Comparison of ENCODE assay signal across 8 cellular contexts in genomic region chrX:77910108-77910840, GRCh38. TPM values are rescaled to one million over a fixed set of nuclear protein-coding genes. Genes with fewer than 3 reads are reported as not detected.
DNase-seq lines count a peak whose midpoint lies in the region; ATAC-seq and TF ChIP-seq lines count a peak whose summit lies in the region.

TSS of gene ATP7A (plus strand) at chrX:77910693. CDS start at chrX:77971642, 60,949 bp downstream.

- DNase-seq in GM12865 (ENCODE audit: low read depth) = peak; percentile 95
- peak; percentile 94 for DNase-seq in NCI-H1092 (lab: John Stamatoyannopoulos, UW)
- DNase-seq in cardiac muscle cell (ENCODE audit: low read depth in 1 of 2, low spot score in 1 of 2) = peak; percentile 83 to 94
- peak; percentile 61 to 75 for DNase-seq in tibial nerve (ENCODE audit: low spot score in 2 of 2)

- H3K4me3 ChIP-seq in GM12865 (ENCODE audit: low read depth, low read length) (peak within 1 kb of the TSS; percentile 78), cardiac muscle cell (peak within 1 kb of the TSS; percentile 29), parathyroid adenoma (ENCODE audit: low read depth, low read length) (peak within 1 kb of the TSS; percentile 83), tibial nerve (peak within 1 kb of the TSS; percentile 33 to 62 (median 51))

- H3K4me1 Mint-ChIP-seq in activated naive CD8-positive, alpha-beta T cell (ENCODE audit: low read depth) = peaks cover 20% of the 10 kb centered on the region

- TF ChIP-seq EP300 in tibial nerve (IDR thresholded peaks at IDR 0.05) = peak in 1 of 2 donors; percentile 62

- H3K4me3 Mint-ChIP-seq in activated naive CD8-positive, alpha-beta T cell = peak within 1 kb of the TSS; percentile 97

- no peaks in the 10 kb centered on the region for H3K79me2 ChIP-seq in parathyroid adenoma

- ATAC-seq in HG02623 (IDR thresholded peaks at IDR 0.05; ENCODE audit: unreplicated experiment) (peak; percentile 95), SK-N-SH treated with all-trans-retinoic acid at 6 μM for 48 hours (peak; percentile 95)

- H3K4me1 ChIP-seq in cardiac muscle cell (ENCODE audit: low read depth) (no peaks in the 10 kb centered on the region), parathyroid adenoma (no peaks in the 10 kb centered on the region), tibial nerve (peaks cover 0 to 13% (median 0%) of the 10 kb centered on the region in 4 donors)

- H3K36me3 ChIP-seq in cardiac muscle cell = no peaks in the 10 kb centered on the region
- H3K36me3 ChIP-seq in parathyroid adenoma (ENCODE audit: control insufficient read depth, insufficient read depth, low read length) = no peaks in the 10 kb centered on the region
- no peaks in the 10 kb centered on the region for H3K36me3 ChIP-seq in tibial nerve

- H3K9me3 ChIP-seq in cardiac muscle cell (ENCODE audit: low read depth) (no peaks in the 10 kb centered on the region), parathyroid adenoma (ENCODE audit: control insufficient read depth, low read length) (no peaks in the 10 kb centered on the region), tibial nerve (no peaks in the 10 kb centered on the region)

- peak within 1 kb of the TSS; percentile 76 for H3K4me2 ChIP-seq in parathyroid adenoma (ENCODE audit: low read length)

- no peaks in the 10 kb centered on the region for H3K9me3 Mint-ChIP-seq in activated naive CD8-positive, alpha-beta T cell (ENCODE audit: low read depth)

- 2 to 32% methylated on average over 17 to 36 of the region's 36 CpGs for WGBS in tibial nerve, 2 donors

- peak within 1 kb of the TSS; percentile 98 for H3K27ac Mint-ChIP-seq in activated naive CD8-positive, alpha-beta T cell

- H2AFZ ChIP-seq in parathyroid adenoma = peak within 1 kb of the TSS; percentile 78

- no peaks in the 10 kb centered on the region for H3K36me3 Mint-ChIP-seq in activated naive CD8-positive, alpha-beta T cell

- H3K27ac ChIP-seq in cardiac muscle cell = peak within 1 kb of the TSS; percentile 56
- peak within 1 kb of the TSS; percentile 80 for H3K27ac ChIP-seq in parathyroid adenoma
- peak within 1 kb of the TSS; percentile 26 to 90 (median 74) for H3K27ac ChIP-seq in tibial nerve

- H3K27me3 ChIP-seq in cardiac muscle cell (no peaks in the 10 kb centered on the region), parathyroid adenoma (ENCODE audit: control insufficient read depth, insufficient read depth, low read length) (no peaks in the 10 kb centered on the region), tibial nerve (no peaks in the 10 kb centered on the region)

- H3K27me3 Mint-ChIP-seq in activated naive CD8-positive, alpha-beta T cell = no peaks in the 10 kb centered on the region

- TF ChIP-seq CTCF in GM12865 (IDR thresholded peaks at IDR 0.05; ENCODE audit: insufficient read depth, low read depth, low read length, missing control alignments) (peak; percentile 62), cardiac muscle cell (IDR thresholded peaks at IDR 0.05; ENCODE audit: low read depth, low read length) (peak; percentile 59), parathyroid adenoma (IDR thresholded peaks at IDR 0.05) (peak; percentile 56), tibial nerve (IDR thresholded peaks at IDR 0.05) (peak; percentile 40 to 63 (median 47))

- peak in 1 of 2 donors; percentile 37 for TF ChIP-seq POLR2A in tibial nerve (IDR thresholded peaks at IDR 0.05)

- no peak within 1 kb of the TSS for H3K9ac ChIP-seq in parathyroid adenoma

TF ChIP-seq in SK-N-SH treated with all-trans-retinoic acid at 6 μM for 48 hours, 23 proteins besides CTCF, POLR2A, EP300 and RAD21:
- TF ChIP-seq POU6F1 (CRISPR knock-in tag; IDR thresholded peaks at IDR 0.05; ENCODE audit: borderline replicate concordance, low read depth) = no peak
- no peak for TF ChIP-seq TSHZ2 (CRISPR knock-in tag; IDR thresholded peaks at IDR 0.05)
- peak; percentile 80; the same call in 1 of the 2 replicates for TF ChIP-seq PATZ1 (CRISPR knock-in tag; IDR thresholded peaks at IDR 0.05; ENCODE audit: borderline replicate concordance)
- no peak for TF ChIP-seq ZNF70 (CRISPR knock-in tag; IDR thresholded peaks at IDR 0.05)
TF ChIP-seq in SK-N-SH treated with all-trans-retinoic acid at 6 μM for 48 hours: peak in this region for 1.

RNA-seq across cellular contexts. Expression of gene ATP7A, which starts in this region (rescaled TPM):
- total RNA-seq in cardiac muscle cell = 6.7 and 8.4 TPM in 2 replicates
- polyA plus RNA-seq in cardiac muscle cell = 5.4 and 6.1 TPM in 2 replicates
- 10 to 100 TPM in 2 of 4 donors, 1 to 10 TPM in 2; 9.4 to 12.7 (median 10.4) TPM for total RNA-seq in tibial nerve

Comparison
In these comparisons a context has a peak if more than half of its experiments do, and no peak if none do; other contexts are left out.
1. Peak in every context shown above with its lines: DNase-seq, ATAC-seq, H3K4me3 ChIP-seq and H3K27ac ChIP-seq.
2. H3K4me3 ChIP-seq: peak in every context shown above with its lines; median percentile 83 in parathyroid adenoma; 78 in GM12865; 51 in tibial nerve; 29 in cardiac muscle cell.